In the genomic region with DNA sequence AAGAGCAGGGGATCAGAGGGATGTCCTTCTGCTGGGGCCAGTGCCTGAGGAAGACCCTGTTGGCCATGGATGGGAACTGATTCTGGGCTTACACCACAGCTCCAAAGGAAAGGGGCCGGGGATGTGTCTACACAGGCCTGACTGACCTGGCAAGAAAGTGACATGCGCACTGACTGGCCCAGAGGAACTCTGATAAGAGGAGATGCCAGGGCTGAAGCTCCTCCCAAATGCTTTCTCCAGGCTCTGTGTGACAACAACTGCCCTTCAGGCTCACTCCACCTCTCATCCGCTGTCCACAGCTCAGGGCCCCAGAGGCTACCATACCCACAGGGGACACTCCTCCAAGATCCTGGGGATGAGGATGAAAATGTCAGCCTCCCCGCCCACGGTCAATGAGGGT, we compare ENCODE assay signal across 8 cellular contexts.
DNase-seq lines count a peak whose midpoint lies in the region; ATAC-seq, FAIRE-seq and TF ChIP-seq lines count a peak whose summit lies in the region.

No MANE protein-coding gene starts in this region.

- no peak overlapping the region for H2BK120ac ChIP-seq in mesendoderm (ENCODE audit: low read depth, low read length)

- H3K4me1 ChIP-seq in small intestine (ENCODE audit: control insufficient read depth in 2 of 2, insufficient read depth in 1 of 2, low read depth in 1 of 2, low read length in 1 of 2) (no peaks in the 10 kb centered on the region), mesendoderm (ENCODE audit: control insufficient read depth, low read depth, low read length) (no peaks in the 10 kb centered on the region)

- H3K9me3 ChIP-seq in small intestine (ENCODE audit: control insufficient read depth, low read depth): no peaks in the 10 kb centered on the region

- no peak overlapping the region for H2AK5ac ChIP-seq in mesendoderm (ENCODE audit: low read length)

- no peak overlapping the region for H2BK5ac ChIP-seq in mesendoderm (ENCODE audit: low read length)

- H2BK15ac ChIP-seq in mesendoderm (replicated peaks; ENCODE audit: low read depth): no peak overlapping the region

- H4K5ac ChIP-seq in mesendoderm (ENCODE audit: low read length): no peak overlapping the region

- no peak for TF ChIP-seq CTCF in osteocyte (IDR thresholded peaks at IDR 0.05)

- H3K27me3 ChIP-seq in small intestine (ENCODE audit: control insufficient read depth in 2 of 2, insufficient read depth in 2 of 2, low read length in 2 of 2) (no peaks in the 10 kb centered on the region), mesendoderm (ENCODE audit: insufficient read depth, low read length, poor library complexity) (no peaks in the 10 kb centered on the region)

- H3K27ac ChIP-seq in small intestine (ENCODE audit: low read depth in 1 of 2, low read length in 1 of 2): no peak overlapping the region
- H3K27ac ChIP-seq in mesendoderm (ENCODE audit: low read depth, low read length): no peak overlapping the region

- no peak overlapping the region for H3K4ac ChIP-seq in mesendoderm (ENCODE audit: low read depth, low read length)

- CTCF ChIA-PET in activated CD8-positive, alpha-beta T cell treated with anti-CD3 and anti-CD28 coated beads, Interleukin-2, amount 10 ng/mL, durations not matched to agents 7 days and 5 days (lab: Charles Lee): interaction anchor here (0.9 to 1.5 kb wide), 4 partner anchors 12 to 434 kb away, joined by 3 to 6 read pairs (median 4); no protein-coding TSS in a partner anchor

- H4K8ac ChIP-seq in mesendoderm (ENCODE audit: low read depth, low read length): no peak overlapping the region

- H3K4me3 Mint-ChIP-seq in activated CD8-positive, alpha-beta T cell treated with anti-CD3 and anti-CD28 coated beads, Interleukin-2, amount 10 ng/mL, durations not matched to agents 7 days and 5 days: no peak overlapping the region
- no peak overlapping the region for H3K4me3 Mint-ChIP-seq in osteocyte (ENCODE audit: unreplicated experiment)

- no peak overlapping the region for H3K4me2 ChIP-seq in mesendoderm (ENCODE audit: low read length)

- no peaks in the 10 kb centered on the region for H3K27me3 Mint-ChIP-seq in activated CD8-positive, alpha-beta T cell treated with anti-CD3 and anti-CD28 coated beads, Interleukin-2, amount 10 ng/mL, durations not matched to agents 7 days and 5 days (ENCODE audit: low read depth)
- no peaks in the 10 kb centered on the region for H3K27me3 Mint-ChIP-seq in osteocyte (ENCODE audit: unreplicated experiment)

- H3K9ac ChIP-seq in mesendoderm (ENCODE audit: low read length): no peak overlapping the region

- H3K79me2 ChIP-seq in mesendoderm (ENCODE audit: control insufficient read depth, insufficient read depth, low read length): no peaks in the 10 kb centered on the region

- H3K36me3 Mint-ChIP-seq in activated CD8-positive, alpha-beta T cell treated with anti-CD3 and anti-CD28 coated beads, Interleukin-2, amount 10 ng/mL, durations not matched to agents 7 days and 5 days (ENCODE audit: low read depth): no peaks in the 10 kb centered on the region
- H3K36me3 Mint-ChIP-seq in osteocyte (ENCODE audit: unreplicated experiment): no peaks in the 10 kb centered on the region

- ATAC-seq in GM19324 (IDR thresholded peaks at IDR 0.05; ENCODE audit: low FRiP score, unreplicated experiment) (peak; percentile 21), HG02884 (IDR thresholded peaks at IDR 0.05; ENCODE audit: unreplicated experiment) (peak; percentile 5)
- ATAC-seq in activated CD8-positive, alpha-beta T cell treated with anti-CD3 and anti-CD28 coated beads, Interleukin-2, amount 10 ng/mL, durations not matched to agents 7 days and 5 days: no peak

- H3K4me3 ChIP-seq in small intestine (ENCODE audit: low read depth in 1 of 2, low read length in 2 of 2) (no peak overlapping the region), mesendoderm (ENCODE audit: low read length) (no peak overlapping the region)

- FAIRE-seq in small intestine (lab: Jason Lieb, UNC): no peak
- no peak for FAIRE-seq in frontal cortex (lab: Jason Lieb, UNC)

- no peak overlapping the region for H3K23ac ChIP-seq in mesendoderm (ENCODE audit: low read length)

- no peak overlapping the region for H3K18ac ChIP-seq in mesendoderm (ENCODE audit: low read length)

- no peak overlapping the region for H3K56ac ChIP-seq in mesendoderm (ENCODE audit: low read length)

- H3K36me3 ChIP-seq in small intestine (ENCODE audit: control insufficient read depth in 2 of 2, insufficient read depth in 2 of 2, low read length in 2 of 2) (no peaks in the 10 kb centered on the region), mesendoderm (ENCODE audit: control insufficient read depth, insufficient read depth, low read length) (no peaks in the 10 kb centered on the region)

- POLR2A ChIA-PET in activated CD8-positive, alpha-beta T cell treated with anti-CD3 and anti-CD28 coated beads, Interleukin-2, amount 10 ng/mL, durations not matched to agents 7 days and 5 days (lab: Charles Lee): interaction anchor here (0.8 to 1.2 kb wide), 3 partner anchors 14 to 321 kb away, joined by 3 to 6 read pairs (median 4); no protein-coding TSS in a partner anchor

- peak overlapping the region; percentile 64 for H3K27ac Mint-ChIP-seq in activated CD8-positive, alpha-beta T cell treated with anti-CD3 and anti-CD28 coated beads, Interleukin-2, amount 10 ng/mL, durations not matched to agents 7 days and 5 days
- peak overlapping the region; percentile 64 for H3K27ac Mint-ChIP-seq in osteocyte (ENCODE audit: unreplicated experiment)

- no peak for DNase-seq in activated CD8-positive, alpha-beta T cell treated with anti-CD3 and anti-CD28 coated beads, Interleukin-2, amount 10 ng/mL, durations not matched to agents 7 days and 5 days
- DNase-seq in osteocyte (ENCODE audit: extremely low spot score, unreplicated experiment) (no peak), small intestine (no peak), frontal cortex (ENCODE audit: low spot score in 2 of 2) (no peak), mesendoderm (no peak), HT-29 (ENCODE audit: low spot score) (no peak)

- 73 to 83% (median 83%) methylated on average over 5 of the region's 5 CpGs for WGBS in small intestine, 3 donors
- no CpG with 5 or more reads among the region's 5 CpGs for WGBS in mesendoderm (ENCODE audit: extremely low coverage, insufficient coverage, low lambda C conversion rate)

- no peaks in the 10 kb centered on the region for H3K79me1 ChIP-seq in mesendoderm (ENCODE audit: low read length)

- H3K4me1 Mint-ChIP-seq in activated CD8-positive, alpha-beta T cell treated with anti-CD3 and anti-CD28 coated beads, Interleukin-2, amount 10 ng/mL, durations not matched to agents 7 days and 5 days (ENCODE audit: low read depth): peaks cover 43% of the 10 kb centered on the region
- peaks cover 26% of the 10 kb centered on the region for H3K4me1 Mint-ChIP-seq in osteocyte (ENCODE audit: unreplicated experiment)

- H3K9me3 Mint-ChIP-seq in activated CD8-positive, alpha-beta T cell treated with anti-CD3 and anti-CD28 coated beads, Interleukin-2, amount 10 ng/mL, durations not matched to agents 7 days and 5 days (ENCODE audit: insufficient read depth): no peaks in the 10 kb centered on the region
- H3K9me3 Mint-ChIP-seq in osteocyte (ENCODE audit: unreplicated experiment): no peaks in the 10 kb centered on the region
